In genomic region chr12:104448475-104448874, GRCh38 we compare ENCODE assay signal across 25 cellular contexts. TPM values are rescaled to one million over a fixed set of nuclear protein-coding genes. Genes with fewer than 3 reads are reported as not detected.
A peak's percentile ranks its signal among the peaks of the same experiment; 100 is the strongest.
DNase-seq lines count a peak whose midpoint lies in the region; ATAC-seq, FAIRE-seq and TF ChIP-seq lines count a peak whose summit lies in the region.
"Had no signal": no experiment of that assay in that cellular context is flagged by ENCODE, and none has a peak within 500 bp of the region (broad histone marks: within the 10 kb centered on the region; RNA-seq: fewer than 3 reads in every experiment).

No MANE protein-coding gene starts in this region.

- POLR2A ChIA-PET in Panc1 (lab: Charles Lee), result no interaction called here
- POLR2A ChIA-PET in K562 (lab: Yijun Ruan, JAX), result interaction anchor here (0.9 to 1.2 kb wide), 2 partner anchors 11 to 131 kb away, joined by 3 read pairs; no protein-coding TSS in a partner anchor

- H3K9ac ChIP-seq in K562 (ENCODE audit: insufficient read depth in 1 of 2, low read depth in 2 of 2, low read length in 2 of 2) (no peak overlapping the region), H9 (ENCODE audit: extremely low read depth, insufficient read length, low read length) (no peak overlapping the region)
- H3K9ac ChIP-seq: BLaER1 treated with 17β-estradiol and CSF1 and Interleukin-3, amounts not matched to agents 10 nM and 100 nM had no signal

- H3K4me3 ChIP-seq in Panc1 (ENCODE audit: low read depth in 2 of 2, low read length in 2 of 2), result no peak overlapping the region
- no peak overlapping the region for H3K4me3 ChIP-seq in K562
- H3K4me3 ChIP-seq: BLaER1 treated with 17β-estradiol and CSF1 and Interleukin-3, amounts not matched to agents 10 nM and 100 nM; GM12878 had no signal

- no peak overlapping the region for H2BK5ac ChIP-seq in H9 (ENCODE audit: insufficient read length, low read length)

- H3K4ac ChIP-seq in H9 (ENCODE audit: low read depth, low read length), result no peak overlapping the region

- no peak overlapping the region for H2BK12ac ChIP-seq in H9 (ENCODE audit: insufficient read length, low read depth, low read length)

- no peaks in the 10 kb centered on the region for H3K4me1 ChIP-seq in Panc1 (ENCODE audit: control insufficient read depth, insufficient read depth, low read length)
- no peaks in the 10 kb centered on the region for H3K4me1 ChIP-seq in K562 (replicated peaks in 1 of 2; ENCODE audit: control insufficient read depth in 2 of 2, insufficient read depth in 2 of 2, low read length in 2 of 2)
- H3K4me1 ChIP-seq in H9 (ENCODE audit: insufficient read depth, low read length), result peaks cover 3% of the 10 kb centered on the region; the same call in 1 of the 2 replicates
- H3K4me1 ChIP-seq: BE2C had no signal

- no peak overlapping the region; the same call in 1 of the 2 replicates for H2AFZ ChIP-seq in K562 (ENCODE audit: low read depth, low read length)
- H2AFZ ChIP-seq in H9 (ENCODE audit: low read length), result no peak overlapping the region

- ATAC-seq in Panc1, result peak; percentile 51; the same call in 1 of the 2 replicates
- ATAC-seq in K562, result no peak
- ATAC-seq in GM18858 (IDR thresholded peaks at IDR 0.05; ENCODE audit: unreplicated experiment), result no peak
- ATAC-seq: GM12878 had no signal

- H3K23ac ChIP-seq in H9 (ENCODE audit: insufficient read length, low read depth, low read length), result no peak overlapping the region

- H3K79me1 ChIP-seq in H9 (ENCODE audit: insufficient read depth, low read depth, low read length, poor library complexity, severe bottlenecking), result no peaks in the 10 kb centered on the region

- in situ Hi-C loops in Panc1 (cut with HindIII; ENCODE audit: low pct_unique_long_range_greater_than_20kb, low sequenced_read_pairs), result no loop called here
- in situ Hi-C loops in K562 (cut with MboI), result no loop called here

- intact Hi-C loops in Panc1 (cut with micrococcal nuclease; ENCODE audit: unreplicated experiment) (no loop called here), K562 (cut with micrococcal nuclease) (no loop called here)

- no peak for TF ChIP-seq CTCF in Panc1 (IDR thresholded peaks at IDR 0.05)
- TF ChIP-seq CTCF in K562 (IDR thresholded peaks at IDR 0.05 in 2 of 3, conservative IDR thresholded peaks at IDR 0.05 in 1 of 3; ENCODE audit: insufficient read depth in 2 of 3, low read depth in 1 of 3, low read length in 3 of 3), result no peak
- TF ChIP-seq CTCF in H9 (conservative IDR thresholded peaks at IDR 0.05), result no peak

- H3K9me3 Mint-ChIP-seq in H9, result no peaks in the 10 kb centered on the region; a peak in 1 of 5 replicates
- H3K9me3 Mint-ChIP-seq: CD4-positive, alpha-beta T cell had no signal

- no peak overlapping the region for H3T11ph ChIP-seq in H9 (ENCODE audit: low read length)

- no peak overlapping the region for H4K5ac ChIP-seq in H9 (ENCODE audit: insufficient read length, low read depth, low read length)

- no peak overlapping the region for H4K8ac ChIP-seq in H9 (replicated peaks; ENCODE audit: insufficient read length, low read depth, low read length)

- 54% methylated on average over 2 of the region's 2 CpGs for WGBS in K562 (ENCODE audit: insufficient coverage, low coverage, missing lambda C conversion rate)
- no CpG with 5 or more reads among the region's 2 CpGs for WGBS in H9 (ENCODE audit: extremely low coverage, insufficient read length, low lambda C conversion rate)

- H4K20me1 ChIP-seq in K562 (replicated peaks; ENCODE audit: control insufficient read depth, insufficient read depth, low read length), result no peaks in the 10 kb centered on the region; the same call in 1 of the 2 replicates
- H4K20me1 ChIP-seq in H9 (ENCODE audit: control insufficient read depth, insufficient read depth, insufficient read length), result no peaks in the 10 kb centered on the region
- H4K20me1 ChIP-seq: BLaER1 treated with 17β-estradiol and CSF1 and Interleukin-3, amounts not matched to agents 10 nM and 100 nM had no signal

- peaks cover 21% of the 10 kb centered on the region for H3K27me3 Mint-ChIP-seq in H9 (ENCODE audit: low read depth)
- H3K27me3 Mint-ChIP-seq: CD4-positive, alpha-beta T cell had no signal

- H3K27me3 ChIP-seq in Panc1 (ENCODE audit: control insufficient read depth, insufficient read depth, low read length) (peaks cover 2% of the 10 kb centered on the region; the same call in 1 of the 2 replicates), K562 (ENCODE audit: control insufficient read depth in 2 of 2, insufficient read depth in 2 of 2, low read length in 2 of 2) (no peaks in the 10 kb centered on the region), H9 (ENCODE audit: insufficient read depth, low read length) (no peaks in the 10 kb centered on the region)
- H3K27me3 ChIP-seq: BE2C; BLaER1 treated with 17β-estradiol and CSF1 and Interleukin-3, amounts not matched to agents 10 nM and 100 nM had no signal

- no peak for TF ChIP-seq EP300 in K562 (IDR thresholded peaks at IDR 0.05; ENCODE audit: low read length)

- no peak overlapping the region for H3K56ac ChIP-seq in H9 (ENCODE audit: insufficient read length, low read depth, low read length)

- H3K27ac ChIP-seq in Panc1 (ENCODE audit: low read length) (no peak overlapping the region), K562 (ENCODE audit: extremely low read depth, low read depth, low read length) (no peak overlapping the region), H9 (ENCODE audit: insufficient read length, low read depth, low read length) (no peak overlapping the region)
- H3K27ac ChIP-seq: 22Rv1; BLaER1 treated with 17β-estradiol and CSF1 and Interleukin-3, amounts not matched to agents 10 nM and 100 nM had no signal

- H2BK20ac ChIP-seq in H9 (ENCODE audit: low read depth, low read length, poor library complexity, severe bottlenecking), result no peak overlapping the region

- TF ChIP-seq POLR2A in K562 (conservative IDR thresholded peaks at IDR 0.05), result no peak

- H3K36me3 Mint-ChIP-seq in H9 (ENCODE audit: insufficient read depth in 1 of 3, low read depth in 3 of 3), result no peaks in the 10 kb centered on the region
- H3K36me3 Mint-ChIP-seq: CD14-positive monocyte; CD8-positive, alpha-beta memory T cell had no signal

- no peak overlapping the region for H3K14ac ChIP-seq in H9 (ENCODE audit: insufficient read depth, low read length)

- DNase-seq in COLO829 (ENCODE audit: low spot score) (peak; percentile 49), Panc1 (ENCODE audit: low read depth, low spot score) (no peak), K562 (ENCODE audit: extremely low read depth in 1 of 4, low spot score in 3 of 4) (no peak), foreskin melanocyte (peak; percentile 20), H9 (no peak), NCI-H1436 (lab: John Stamatoyannopoulos, UW) (no peak), glomerular visceral epithelial cell (ENCODE audit: extremely low spot score) (no peak)
- DNase-seq: AML-193; BE2C; Calu3; CD4-positive, alpha-beta T cell; CD8-positive, alpha-beta memory T cell; COR-L47; DMS53; DMS79 treated with DMSO at 0.1 percent for 48 hours; GOT3; HCEC 1CT had no signal

- H3K27ac Mint-ChIP-seq in H9, result peak overlapping the region in 1 of 3 experiments; percentile 42; a peak in 1 of 7 replicates
- H3K27ac Mint-ChIP-seq: CD4-positive, alpha-beta T cell; CD8-positive, alpha-beta memory T cell had no signal

- peaks cover 14% of the 10 kb centered on the region in 2 experiments for H3K4me1 Mint-ChIP-seq in H9
- H3K4me1 Mint-ChIP-seq: CD8-positive, alpha-beta memory T cell had no signal

- H3K36me3 ChIP-seq in Panc1 (ENCODE audit: control insufficient read depth, insufficient read depth, low read length) (no peaks in the 10 kb centered on the region), K562 (ENCODE audit: control insufficient read depth, insufficient read depth, low read length) (no peaks in the 10 kb centered on the region)
- H3K36me3 ChIP-seq: BE2C had no signal

- CTCF ChIA-PET in Panc1 (lab: Charles Lee), result no interaction called here
- CTCF ChIA-PET in K562 (lab: Yijun Ruan, JAX; ENCODE audit: low intra/inter-chr PET ratio), result no interaction called here

- H2AK5ac ChIP-seq in H9 (ENCODE audit: insufficient read length, low read length), result no peak overlapping the region

- H3K9me3 ChIP-seq in Panc1 (ENCODE audit: control insufficient read depth, insufficient read depth, low read depth, low read length), result no peaks in the 10 kb centered on the region; the same call in 1 of the 2 replicates
- H3K9me3 ChIP-seq in K562 (replicated peaks; ENCODE audit: control insufficient read depth, insufficient read depth, low read depth, low read length), result no peaks in the 10 kb centered on the region
- H3K9me3 ChIP-seq in H9 (ENCODE audit: control insufficient read depth, low read depth, low read length), result no peaks in the 10 kb centered on the region

- no peak overlapping the region for H2BK15ac ChIP-seq in H9 (ENCODE audit: low read depth, low read length)

- H3K79me2 ChIP-seq in K562 (ENCODE audit: control insufficient read depth, insufficient read depth, low read length) (no peaks in the 10 kb centered on the region), H9 (ENCODE audit: insufficient read depth, low read length) (no peaks in the 10 kb centered on the region)

- BruUV-seq in Panc1 (replicated peaks; lab: Mats Ljungman, UMichigan) (no TSS peak), K562 (replicated peaks; lab: Mats Ljungman, UMichigan) (no TSS peak)

- no peak overlapping the region for H3K18ac ChIP-seq in H9 (ENCODE audit: insufficient read length, low read depth, low read length)

- H2BK120ac ChIP-seq in H9 (ENCODE audit: low read depth, low read length, poor library complexity, severe bottlenecking), result no peak overlapping the region

- no peak overlapping the region for H4K91ac ChIP-seq in H9 (ENCODE audit: insufficient read length, low read depth, low read length)

- H3K4me2 ChIP-seq in K562 (ENCODE audit: insufficient read depth, low read length) (no peak overlapping the region), H9 (ENCODE audit: insufficient read depth, insufficient read length, low read length) (no peak overlapping the region)
- H3K4me2 ChIP-seq: BLaER1 treated with 17β-estradiol and CSF1 and Interleukin-3, amounts not matched to agents 10 nM and 100 nM had no signal

- H3K9me1 ChIP-seq in K562 (ENCODE audit: control insufficient read depth, insufficient read depth, low read length), result no peaks in the 10 kb centered on the region

- no peak for TF ChIP-seq RAD21 in K562 (CRISPR knock-in tag; conservative IDR thresholded peaks at IDR 0.05 in 1 of 2, IDR thresholded peaks at IDR 0.05 in 1 of 2)

- no peak for FAIRE-seq in K562 (lab: Jason Lieb, UNC)
- FAIRE-seq: A204.1, G401.6, GM12878, H54 had no signal

- H3K23me2 ChIP-seq in H9 (ENCODE audit: insufficient read length, low read depth, low read length, poor library complexity, severe bottlenecking), result no peaks in the 10 kb centered on the region

- no peak overlapping the region for H3K4me3 Mint-ChIP-seq in H9
- H3K4me3 Mint-ChIP-seq: CD14-positive monocyte; CD4-positive, alpha-beta T cell; CD8-positive, alpha-beta memory T cell had no signal

RNA-seq across cellular contexts. Expression of gene CHST11, which starts 8.3 kb away (rescaled TPM):
- 11.4 TPM for total RNA-seq in Panc1 (2021; ENCODE audit: unreplicated experiment)
- polyA plus RNA-seq in Panc1 (2012; ENCODE audit: insufficient read length), result 9.5 TPM
- total RNA-seq in K562 (2011; cell fraction: chromatin; rRNA removed; ENCODE audit: low replicate concordance), result 38.5 and 49.7 TPM in 2 replicates
- total RNA-seq in K562 (2011; cell fraction: nucleolus; rRNA removed), result 28.7 and 33.4 TPM in 2 replicates
- total RNA-seq in K562 (2011; cell fraction: nucleoplasm; rRNA removed), result 34.9 and 47.6 TPM in 2 replicates
- total RNA-seq in K562 (2014; rRNA removed), result 34.3 and 37.2 TPM in 2 replicates
- 12.7 and 12.9 TPM in 2 replicates for total RNA-seq in K562 (2014; rRNA removed; fragmentation: Illumina TruSeq; extraction: Trizol)
- 15.5 and 15.6 TPM in 2 replicates for total RNA-seq in K562 (2015; rRNA removed; fragmentation: Illumina TruSeq; extraction: Trizol)
- total RNA-seq in K562 (2021), result 38.7 and 39.0 TPM in 2 replicates
- polyA plus RNA-seq in K562 (2011; rRNA removed), result 15.0 and 18.9 TPM in 2 replicates
- 32.2 and 49.4 TPM in 2 replicates for polyA plus RNA-seq in K562 (2011; cell fraction: cytosol; rRNA removed)
- polyA plus RNA-seq in K562 (2011; cell fraction: nucleus; rRNA removed), result 13.4 and 22.2 TPM in 2 replicates
- 17.7 and 39.4 TPM in 2 replicates for polyA plus RNA-seq in K562 (2012)
- 16.4 and 18.9 TPM in 2 replicates for polyA plus RNA-seq in K562 (2014; fragmentation: Illumina TruSeq; extraction: Trizol)
- 1 to 10 TPM; 2.3 to 2.9 TPM for polyA plus RNA-seq in K562 (2014; fragmentation: Nextera tagmentation; extraction: Ambion mirVana)
- polyA plus RNA-seq in K562 (2014; rRNA removed), result 13.2 and 15.2 TPM in 2 replicates
- polyA minus RNA-seq in K562 (2011; rRNA and poly(A)+ RNA removed), result 17.8 and 21.7 TPM in 2 replicates
- polyA minus RNA-seq in K562 (2011; cell fraction: cytosol; rRNA and poly(A)+ RNA removed), result 15.0 and 18.8 TPM in 2 replicates
- polyA minus RNA-seq in K562 (2011; cell fraction: nucleus; rRNA and poly(A)+ RNA removed), result 16.9 and 17.0 TPM in 2 replicates
- total RNA-seq in H9 (2021), result 6.7 and 7.9 TPM in 2 replicates

Comparison
In these comparisons a context has a peak if more than half of its experiments do, and no peak if none do; other contexts are left out.
1. DNase-seq: peak in COLO829 (single experiment) and foreskin melanocyte (single experiment); none in Panc1 (single experiment), K562 (0 of 4), H9 (single experiment), NCI-H1436 (single experiment) and glomerular visceral epithelial cell (single experiment).